ENCODE assay signal across 11 cellular contexts in the genomic region with DNA sequence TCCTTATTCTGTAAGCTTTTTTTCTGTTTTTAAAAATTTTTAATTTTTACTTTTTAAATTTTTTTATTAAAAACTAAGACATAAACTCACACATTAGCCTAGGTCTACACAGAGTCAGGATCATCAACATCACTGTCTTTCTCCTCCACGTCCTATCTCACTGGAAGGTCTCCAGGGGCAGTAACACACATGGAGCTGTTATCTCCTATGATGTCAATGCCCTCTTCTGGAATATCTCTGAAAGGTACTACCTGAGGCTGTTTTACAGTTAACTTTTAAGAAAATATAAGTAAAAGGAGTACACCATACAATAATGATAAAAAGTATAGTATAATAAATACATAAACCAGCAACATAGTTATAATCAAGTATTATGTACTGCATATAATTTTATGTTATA.
"Had no signal": no experiment of that assay in that cellular context is flagged by ENCODE, and none has a peak within 500 bp of the region (broad histone marks: within the 10 kb centered on the region; RNA-seq: fewer than 3 reads in every experiment).

No MANE protein-coding gene starts in this region.

- DNase-seq: activated CD4-positive, alpha-beta memory T cell treated with anti-CD3 and anti-CD28 coated beads, Interleukin-2, amount 10 ng/mL, durations not matched to agents 7 days and 5 days; activated CD4-positive, alpha-beta T cell treated with anti-CD3 and anti-CD28 coated beads for 36 hours; activated T-cell treated with anti-CD3 and anti-CD28 coated beads, Interleukin-2, amount 50 U/mL, for 48 hours; esophagus squamous epithelium; foreskin fibroblast; head of caudate nucleus; natural killer cell; nucleus accumbens; right cardiac atrium; small intestine; WERI-Rb-1 had no signal

- H3K36me3 ChIP-seq: esophagus squamous epithelium, WERI-Rb-1 had no signal

- H3K9me3 ChIP-seq: esophagus squamous epithelium had no signal

- ATAC-seq: activated CD4-positive, alpha-beta T cell treated with anti-CD3 and anti-CD28 coated beads for 36 hours; natural killer cell; right cardiac atrium had no signal

- H3K27me3 ChIP-seq: esophagus squamous epithelium had no signal

- H3K27ac ChIP-seq: esophagus squamous epithelium, WERI-Rb-1 had no signal

- H3K4me3 ChIP-seq: esophagus squamous epithelium had no signal
